Comparison of ENCODE assay signal across 32 cellular contexts in the genomic region with DNA sequence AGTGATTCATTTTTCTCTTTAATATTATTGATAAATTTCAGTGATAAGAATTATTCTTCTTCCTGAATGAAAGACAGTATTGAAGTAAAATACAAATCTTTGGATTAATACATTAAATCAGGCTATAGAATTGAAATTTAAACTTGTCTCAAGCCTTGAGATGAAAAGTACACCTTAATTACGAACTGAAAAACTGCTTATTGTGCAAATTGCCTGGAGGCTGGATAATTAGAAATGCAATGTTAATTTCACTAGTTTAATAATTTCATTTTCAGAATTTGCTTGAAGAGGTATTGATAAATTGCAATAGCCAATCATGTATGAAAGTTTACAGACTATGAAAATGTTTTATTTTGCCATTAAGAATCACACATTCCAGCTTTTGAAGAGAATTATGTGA.
"Had no signal": no experiment of that assay in that cellular context is flagged by ENCODE, and none has a peak within 500 bp of the region (broad histone marks: within the 10 kb centered on the region; RNA-seq: fewer than 3 reads in every experiment).

No MANE protein-coding gene starts in this region.

- H3K4me3 ChIP-seq: adrenal gland, ascending aorta, cardiac muscle cell had no signal

- H3K27me3 ChIP-seq: adrenal gland, ascending aorta, cardiac muscle cell had no signal

- H3K27ac ChIP-seq: adrenal gland, ascending aorta, cardiac muscle cell, VCaP had no signal

- FAIRE-seq: bronchial epithelial cell, TTC549 had no signal

- ATAC-seq: activated CD8-positive, alpha-beta T cell treated with anti-CD3 and anti-CD28 coated beads for 36 hours; activated naive CD4-positive, alpha-beta T cell treated with anti-CD3 and anti-CD28 coated beads, Interleukin-2, amount 50 U/mL, for 72 hours; activated T-cell treated with anti-CD3 and anti-CD28 coated beads, Interleukin-2, amount 50 U/mL, for 4 hours; activated T-cell treated with anti-CD3 and anti-CD28 coated beads, Interleukin-2, amount 50 U/mL, for 72 hours; activated T-helper 17 cell treated with anti-CD3 and anti-CD28 coated beads, Interleukin-2, amount 50 U/mL, for 72 hours had no signal

- H3K36me3 ChIP-seq: adrenal gland, ascending aorta, cardiac muscle cell had no signal

- H3K4me1 ChIP-seq: adrenal gland, ascending aorta had no signal

- DNase-seq: activated B cell treated with CpG ODN at 0.5 μM for 24 hours; activated CD4-positive, alpha-beta memory T cell treated with anti-CD3 and anti-CD28 coated beads for 36 hours; activated CD4-positive, alpha-beta T cell treated with anti-CD3 and anti-CD28 coated beads for 4 hours; activated CD4-positive, alpha-beta T cell treated with anti-CD3 and anti-CD28 coated beads, Interleukin-2, amount 10 ng/mL, durations not matched to agents 24 days and 14 days; activated CD4-positive, alpha-beta T cell treated with anti-CD3 and anti-CD28 coated beads, Interleukin-2, amount 50 U/mL, for 1 hour; activated CD4-positive, alpha-beta T cell treated with anti-CD3 and anti-CD28 coated beads, Interleukin-2, amount 50 U/mL, for 4 hours; activated CD4-positive, CD25-positive, alpha-beta regulatory T cell treated with anti-CD3 and anti-CD28 coated beads, Interleukin-2, amount 50 U/mL, for 72 hours; activated CD8-positive, alpha-beta memory T cell treated with anti-CD3 and anti-CD28 coated beads, Interleukin-2, amount 50 U/mL, for 4 hours; activated CD8-positive, alpha-beta T cell treated with anti-CD3 and anti-CD28 coated beads for 36 hours; activated effector memory CD4-positive, alpha-beta T cell treated with anti-CD3 and anti-CD28 coated beads, Interleukin-2, amount 50 U/mL, for 16 hours; activated gamma-delta T cell treated with Interleukin-2 at 50 U/mL for 16 hours; activated naive CD4-positive, alpha-beta T cell; activated naive CD4-positive, alpha-beta T cell treated with anti-CD3 and anti-CD28 coated beads for 36 hours; activated naive CD4-positive, alpha-beta T cell treated with anti-CD3 and anti-CD28 coated beads, Interleukin-2, amount 50 U/mL, for 16 hours; activated naive CD8-positive, alpha-beta T cell treated with anti-CD3 and anti-CD28 coated beads for 36 hours; activated T-cell treated with anti-CD3 and anti-CD28 coated beads for 4 hours; activated T-cell treated with anti-CD3 and anti-CD28 coated beads, Interleukin-2, amount 50 U/mL, for 1 hour; activated T-cell treated with anti-CD3 and anti-CD28 coated beads, Interleukin-2, amount 50 U/mL, for 4 hours; activated T-cell treated with anti-CD3 and anti-CD28 coated beads, Interleukin-2, amount 50 U/mL, for 72 hours; adrenal gland; amniotic stem cell; caudate nucleus; cerebellar nuclear complex; T-helper 2 cell; T-helper 9 cell had no signal

- H3K9me3 ChIP-seq: adrenal gland, ascending aorta had no signal
